Comparison of ENCODE assay signal across 8 cellular contexts in genomic region chr16:80084614-80085013, GRCh38.
DNase-seq lines count a peak whose midpoint lies in the region; ATAC-seq and TF ChIP-seq lines count a peak whose summit lies in the region.

No MANE protein-coding gene starts in this region.

- H3K36me3 ChIP-seq in upper lobe of left lung: no peaks in the 10 kb centered on the region

- no peak for TF ChIP-seq EP300 in upper lobe of left lung (IDR thresholded peaks at IDR 0.05)

- peak; percentile 81 to 93 for ATAC-seq in upper lobe of left lung (ENCODE audit: low FRiP score in 2 of 2)
- ATAC-seq in GM18520 (IDR thresholded peaks at IDR 0.05; ENCODE audit: unreplicated experiment): no peak

- no peak overlapping the region for H3K4me3 Mint-ChIP-seq in activated naive CD8-positive, alpha-beta T cell treated with anti-CD3 and anti-CD28 coated beads for 36 hours

- H3K36me3 Mint-ChIP-seq in activated naive CD8-positive, alpha-beta T cell treated with anti-CD3 and anti-CD28 coated beads for 36 hours: no peaks in the 10 kb centered on the region

- no peaks in the 10 kb centered on the region for H3K4me1 ChIP-seq in upper lobe of left lung

- peak; percentile 30 for TF ChIP-seq CTCF in NB4 (IDR thresholded peaks at IDR 0.05; ENCODE audit: low read depth, low read length)
- TF ChIP-seq CTCF in upper lobe of left lung (IDR thresholded peaks at IDR 0.05): peak; percentile 18 to 55 (median 42)

- H3K27me3 Mint-ChIP-seq in activated naive CD8-positive, alpha-beta T cell treated with anti-CD3 and anti-CD28 coated beads for 36 hours: no peaks in the 10 kb centered on the region

- H3K4me1 Mint-ChIP-seq in activated naive CD8-positive, alpha-beta T cell treated with anti-CD3 and anti-CD28 coated beads for 36 hours: no peaks in the 10 kb centered on the region

- no peaks in the 10 kb centered on the region for H3K27me3 ChIP-seq in upper lobe of left lung

- WGBS in upper lobe of left lung, 2 donors: 26 to 31% methylated on average over 5 of the region's 5 CpGs

- no peaks in the 10 kb centered on the region for H3K9me3 Mint-ChIP-seq in activated naive CD8-positive, alpha-beta T cell treated with anti-CD3 and anti-CD28 coated beads for 36 hours

- no peaks in the 10 kb centered on the region for H3K9me3 ChIP-seq in upper lobe of left lung

- H3K4me3 ChIP-seq in NB4 (ENCODE audit: low read depth, low read length) (no peak overlapping the region), upper lobe of left lung (no peak overlapping the region)

- no peak overlapping the region for H3K27ac ChIP-seq in upper lobe of left lung

- no peak overlapping the region for H3K27ac Mint-ChIP-seq in activated naive CD8-positive, alpha-beta T cell treated with anti-CD3 and anti-CD28 coated beads for 36 hours

- DNase-seq in DMS 273 (lab: John Stamatoyannopoulos, UW; ENCODE audit: unreplicated experiment) (peak; percentile 2), DMS 273 treated with DMSO at 0.1 percent for 48 hours (lab: John Stamatoyannopoulos, UW) (no peak), NB4 (ENCODE audit: low read depth) (peak; percentile 48), cerebellum (ENCODE audit: low spot score) (peak; percentile 4), left kidney (ENCODE audit: low read depth, low spot score) (peak; percentile 87), upper lobe of left lung (peak in 1 of 2 donors; percentile 26)
- DNase-seq in activated naive CD8-positive, alpha-beta T cell treated with anti-CD3 and anti-CD28 coated beads for 36 hours: no peak

- TF ChIP-seq POLR2A in NB4 (IDR thresholded peaks at IDR 0.05; ENCODE audit: extremely low read depth, insufficient read length) (no peak), upper lobe of left lung (IDR thresholded peaks at IDR 0.05) (no peak)

Comparison
In these comparisons a context has a peak if more than half of its experiments do, and no peak if none do; other contexts are left out.
1. DNase-seq: peak in DMS 273 (single experiment), NB4 (single experiment), cerebellum (single experiment) and left kidney (single experiment); none in DMS 273 treated with DMSO at 0.1 percent for 48 hours (single experiment) and activated naive CD8-positive, alpha-beta T cell treated with anti-CD3 and anti-CD28 coated beads for 36 hours (single experiment).